Comparison of ENCODE assay signal across 22 cellular contexts in the genomic region with DNA sequence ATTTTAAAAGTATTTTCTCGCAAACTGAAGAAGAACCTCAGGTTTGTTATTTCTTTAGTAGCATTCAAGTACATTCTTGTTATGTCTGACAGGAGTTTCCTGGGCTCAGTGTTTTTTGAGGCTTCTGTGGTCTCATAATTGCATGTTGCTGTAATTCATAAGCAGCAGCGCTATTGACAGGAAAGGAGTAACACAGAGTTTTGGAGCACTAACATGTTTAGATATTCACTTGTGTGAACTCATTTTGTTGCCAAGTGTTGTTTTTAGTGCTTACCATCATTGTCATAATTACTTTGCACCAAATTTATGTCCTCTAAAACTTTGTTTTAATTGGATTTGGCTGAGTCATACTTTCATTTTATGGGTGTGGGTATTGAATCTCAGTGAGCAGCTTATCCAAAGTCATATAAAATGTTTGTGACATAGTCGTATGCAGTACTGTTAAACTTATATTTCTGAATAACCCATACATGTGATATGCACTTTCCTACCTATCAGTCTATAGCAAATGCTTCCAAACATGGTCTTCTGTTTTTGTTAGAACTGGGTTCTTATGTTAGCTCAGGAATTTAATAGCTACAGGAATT.
A peak's percentile ranks its signal among the peaks of the same experiment; 100 is the strongest.
DNase-seq lines count a peak whose midpoint lies in the region; ATAC-seq and TF ChIP-seq lines count a peak whose summit lies in the region.
"Had no signal": no experiment of that assay in that cellular context is flagged by ENCODE, and none has a peak within 500 bp of the region (broad histone marks: within the 10 kb centered on the region; RNA-seq: fewer than 3 reads in every experiment).

No MANE protein-coding gene starts in this region.

- no peak overlapping the region for H3K4me3 ChIP-seq in breast epithelium
- peak overlapping the region; percentile 65 for H3K4me3 ChIP-seq in SK-N-MC
- H3K4me3 ChIP-seq in fibroblast of pulmonary artery (replicated peaks; ENCODE audit: low read depth, low read length) = no peak overlapping the region
- no peak overlapping the region for H3K4me3 ChIP-seq in sigmoid colon
- H3K4me3 ChIP-seq: A549, gastrocnemius medialis, MG63, PC-9, prostate gland had no signal

- H3K27me3 ChIP-seq in breast epithelium (no peaks in the 10 kb centered on the region), sigmoid colon (no peaks in the 10 kb centered on the region)
- H3K27me3 ChIP-seq: gastrocnemius medialis, MG63 had no signal

- no TSS peak for BruUV-seq in MCF 10A (replicated peaks; lab: Mats Ljungman, UMichigan)

- H3K27me3 Mint-ChIP-seq in MCF 10A (ENCODE audit: insufficient read depth, unreplicated experiment) = no peaks in the 10 kb centered on the region
- H3K27me3 Mint-ChIP-seq: activated naive CD8-positive, alpha-beta T cell; activated T-cell treated with anti-CD3 and anti-CD28 coated beads, Interleukin-2, amount 50 U/mL, for 24 hours; CD4-positive, alpha-beta memory T cell; naive B cell; stimulated activated naive CD8-positive, alpha-beta T cell treated with anti-CD3 and anti-CD28 coated beads, Interleukin-15, Interleukin-2, amounts not matched to agents 100 ng/mL and 50 ng/mL, for 24 hours had no signal

- TF ChIP-seq CTCF in MCF 10A (IDR thresholded peaks at IDR 0.05; ENCODE audit: unreplicated experiment) (no peak), breast epithelium (IDR thresholded peaks at IDR 0.05) (no peak), fibroblast of pulmonary artery (IDR thresholded peaks at IDR 0.05; ENCODE audit: low read length, missing control alignments) (no peak), sigmoid colon (IDR thresholded peaks at IDR 0.05) (no peak)

- H3K36me3 Mint-ChIP-seq in MCF 10A (ENCODE audit: insufficient read depth, unreplicated experiment) = no peaks in the 10 kb centered on the region
- H3K36me3 Mint-ChIP-seq: activated naive CD8-positive, alpha-beta T cell; CD4-positive, alpha-beta memory T cell; naive B cell had no signal

- H3K4me1 Mint-ChIP-seq in MCF 10A (ENCODE audit: insufficient read depth, unreplicated experiment) = no peaks in the 10 kb centered on the region
- H3K4me1 Mint-ChIP-seq: CD4-positive, alpha-beta memory T cell; naive B cell had no signal

- ATAC-seq in HG03520 (IDR thresholded peaks at IDR 0.05; ENCODE audit: unreplicated experiment) = no peak
- ATAC-seq: A549, gastrocnemius medialis had no signal

- H3K27ac Mint-ChIP-seq in MCF 10A (ENCODE audit: low read depth, unreplicated experiment) = no peak overlapping the region
- H3K27ac Mint-ChIP-seq: activated naive CD8-positive, alpha-beta T cell; activated T-cell treated with anti-CD3 and anti-CD28 coated beads, Interleukin-2, amount 50 U/mL, for 24 hours; CD4-positive, alpha-beta memory T cell; naive B cell; stimulated activated naive CD8-positive, alpha-beta T cell treated with anti-CD3 and anti-CD28 coated beads, Interleukin-15, Interleukin-2, amounts not matched to agents 100 ng/mL and 50 ng/mL, for 24 hours had no signal

- intact Hi-C loops in MCF 10A (cut with micrococcal nuclease) = no loop called here
- intact Hi-C loops in breast epithelium (cut with DNase I; ENCODE audit: low total_unique reads) = no loop called here
- intact Hi-C loops in sigmoid colon (cut with DNase I) = no loop called here

- peak overlapping the region; percentile 19 for H3K4me3 Mint-ChIP-seq in MCF 10A (ENCODE audit: unreplicated experiment)
- H3K4me3 Mint-ChIP-seq: activated naive CD8-positive, alpha-beta T cell; activated T-cell treated with anti-CD3 and anti-CD28 coated beads, Interleukin-2, amount 50 U/mL, for 24 hours; CD4-positive, alpha-beta memory T cell; naive B cell; stimulated activated naive CD8-positive, alpha-beta T cell treated with anti-CD3 and anti-CD28 coated beads, Interleukin-15, Interleukin-2, amounts not matched to agents 100 ng/mL and 50 ng/mL, for 24 hours had no signal

- POLR2A ChIA-PET in MCF 10A (lab: Yijun Ruan, JAX) = no interaction called here

- no peaks in the 10 kb centered on the region for H3K36me3 ChIP-seq in breast epithelium
- no peaks in the 10 kb centered on the region for H3K36me3 ChIP-seq in SK-N-MC (ENCODE audit: insufficient read depth, low read length)
- H3K36me3 ChIP-seq in sigmoid colon = no peaks in the 10 kb centered on the region
- H3K36me3 ChIP-seq: gastrocnemius medialis, MG63, prostate gland had no signal

- no peak for TF ChIP-seq EP300 in sigmoid colon (IDR thresholded peaks at IDR 0.05)

- CTCF ChIA-PET in MCF 10A (lab: Yijun Ruan, JAX) = interaction anchor here (0.8 kb wide), 1 partner anchor 655 kb away, joined by 4 read pairs; no protein-coding TSS in a partner anchor

- H3K9ac ChIP-seq in SK-N-MC (ENCODE audit: insufficient read length) = no peak overlapping the region

- H3K27ac ChIP-seq in breast epithelium (no peak overlapping the region), SK-N-MC (0 out of 2 replicates have a peak overlapping the region, but pooled peaks have one; percentile 28), caudate nucleus (ENCODE audit: low read depth, low read length) (no peak overlapping the region), sigmoid colon (peak overlapping the region in 2 of 4 donors; percentile 8 to 54)
- H3K27ac ChIP-seq: A549, gastrocnemius medialis, PC-9, prostate gland had no signal

- H3K9me3 ChIP-seq in breast epithelium = peaks cover 4% of the 10 kb centered on the region in 2 donors
- no peaks in the 10 kb centered on the region for H3K9me3 ChIP-seq in SK-N-MC (ENCODE audit: low read depth, low read length)
- H3K9me3 ChIP-seq in sigmoid colon = no peaks in the 10 kb centered on the region
- H3K9me3 ChIP-seq: A549, gastrocnemius medialis, MG63, prostate gland had no signal

- H3K4me1 ChIP-seq in breast epithelium = no peaks in the 10 kb centered on the region
- H3K4me1 ChIP-seq in sigmoid colon = peaks cover 0 to 31% (median 17%) of the 10 kb centered on the region in 4 donors
- H3K4me1 ChIP-seq: A549, gastrocnemius medialis, prostate gland had no signal

- WGBS in sigmoid colon, 2 donors = 37 to 44% methylated on average over 3 of the region's 3 CpGs

- H3K9me3 Mint-ChIP-seq in MCF 10A (ENCODE audit: unreplicated experiment) = peaks cover 9% of the 10 kb centered on the region

- TF ChIP-seq POLR2A in breast epithelium (IDR thresholded peaks at IDR 0.05) (no peak), sigmoid colon (IDR thresholded peaks at IDR 0.05) (no peak)

- no peak for DNase-seq in MCF 10A (ENCODE audit: unreplicated experiment)
- DNase-seq in breast epithelium (ENCODE audit: low spot score in 2 of 2) = no peak
- peak; percentile 76 for DNase-seq in SK-N-MC (ENCODE audit: low read depth, low spot score)
- DNase-seq in fibroblast of pulmonary artery (ENCODE audit: low read depth) = peak; percentile 29
- DNase-seq in caudate nucleus (lab: John Stamatoyannopoulos, UW) = no peak
- DNase-seq in NAMALWA (ENCODE audit: low spot score) = no peak
- DNase-seq in sigmoid colon = no peak
- DNase-seq: activated CD4-positive, alpha-beta T cell treated with anti-CD3 and anti-CD28 coated beads, Interleukin-2, amount 50 U/mL, for 48 hours; activated T-cell treated with anti-CD3 and anti-CD28 coated beads, Interleukin-2, amount 50 U/mL, for 24 hours; CD4-positive, alpha-beta memory T cell; DMS79 treated with DMSO at 0.1 percent for 48 hours; effector memory CD4-positive, alpha-beta T cell; gastrocnemius medialis; MG63; naive B cell; NCI-H187 treated with DMSO at 0.1 percent for 48 hours; PC-9 had no signal

Comparison
In these comparisons a context has a peak if more than half of its experiments do, and no peak if none do; other contexts are left out.
1. DNase-seq: peak in SK-N-MC (single experiment) and fibroblast of pulmonary artery (single experiment); none in MCF 10A (single experiment), breast epithelium (0 of 2), caudate nucleus (0 of 61), NAMALWA (single experiment) and sigmoid colon (single experiment).